Comparison of ENCODE assay signal across 14 cellular contexts in genomic region chr7:87075671-87076404, GRCh38. TPM values are rescaled to one million over a fixed set of nuclear protein-coding genes. Genes with fewer than 3 reads are reported as not detected.
DNase-seq lines count a peak whose midpoint lies in the region; ATAC-seq and TF ChIP-seq lines count a peak whose summit lies in the region.
"Had no signal": no experiment of that assay in that cellular context is flagged by ENCODE, and none has a peak within 500 bp of the region (broad histone marks: within the 10 kb centered on the region; RNA-seq: fewer than 3 reads in every experiment).

No MANE protein-coding gene starts in this region.

- peaks cover 10 to 12% of the 10 kb centered on the region in 2 donors for H3K27me3 Mint-ChIP-seq in effector memory CD8-positive, alpha-beta T cell
- peaks cover 3% of the 10 kb centered on the region for H3K27me3 Mint-ChIP-seq in type B pancreatic cell

- TF ChIP-seq CTCF in mucosa of descending colon (IDR thresholded peaks at IDR 0.05) (no peak), type B pancreatic cell (conservative IDR thresholded peaks at IDR 0.05) (no peak)

- H3K36me3 ChIP-seq in mucosa of descending colon (ENCODE audit: low read depth): no peaks in the 10 kb centered on the region

- peak; percentile 77 for ATAC-seq in GM18867 (IDR thresholded peaks at IDR 0.05; ENCODE audit: unreplicated experiment)
- ATAC-seq in GM21423 (IDR thresholded peaks at IDR 0.05; ENCODE audit: unreplicated experiment): peak; percentile 74
- ATAC-seq in HG02981 (IDR thresholded peaks at IDR 0.05; ENCODE audit: unreplicated experiment): peak; percentile 61
- peak; percentile 39 for ATAC-seq in effector memory CD8-positive, alpha-beta T cell (replicated peaks)
- ATAC-seq in mucosa of descending colon: no peak

- no peak overlapping the region for H3K27ac Mint-ChIP-seq in effector memory CD8-positive, alpha-beta T cell
- no peak overlapping the region for H3K27ac Mint-ChIP-seq in type B pancreatic cell

- H3K9me3 Mint-ChIP-seq in effector memory CD8-positive, alpha-beta T cell: no peaks in the 10 kb centered on the region
- no peaks in the 10 kb centered on the region for H3K9me3 Mint-ChIP-seq in type B pancreatic cell
- H3K9me3 Mint-ChIP-seq: neural crest cell had no signal

- no peak overlapping the region for H3K4me3 Mint-ChIP-seq in effector memory CD8-positive, alpha-beta T cell
- no peak overlapping the region for H3K4me3 Mint-ChIP-seq in type B pancreatic cell
- H3K4me3 Mint-ChIP-seq: neural crest cell had no signal

- H3K4me1 Mint-ChIP-seq in effector memory CD8-positive, alpha-beta T cell (ENCODE audit: low read depth in 2 of 2): no peaks in the 10 kb centered on the region
- H3K4me1 Mint-ChIP-seq in type B pancreatic cell (ENCODE audit: unreplicated experiment): no peaks in the 10 kb centered on the region
- H3K4me1 Mint-ChIP-seq: neural crest cell had no signal

- H3K4me1 ChIP-seq in mucosa of descending colon (ENCODE audit: low read depth): no peaks in the 10 kb centered on the region

- H3K4me3 ChIP-seq in mucosa of descending colon: no peak overlapping the region

- H3K36me3 Mint-ChIP-seq in effector memory CD8-positive, alpha-beta T cell (ENCODE audit: insufficient read depth): no peaks in the 10 kb centered on the region
- H3K36me3 Mint-ChIP-seq in type B pancreatic cell: no peaks in the 10 kb centered on the region

- intact Hi-C loops in mucosa of descending colon (cut with DNase I, micrococcal nuclease): no loop called here

- no peaks in the 10 kb centered on the region for H3K9me3 ChIP-seq in mucosa of descending colon

- DNase-seq in effector memory CD8-positive, alpha-beta T cell: no peak
- DNase-seq in mucosa of descending colon (no peak), activated gamma-delta T cell (lab: John Stamatoyannopoulos, UW) (no peak), type B pancreatic cell (ENCODE audit: extremely low spot score, unreplicated experiment) (no peak)
- DNase-seq: activated effector memory CD4-positive, alpha-beta T cell treated with anti-CD3 and anti-CD28 coated beads, Interleukin-2, amount 50 U/mL, for 16 hours; C1 segment of cervical spinal cord; DMS79 treated with DMSO at 0.1 percent for 48 hours; KBM-7; NCI-H345; substantia nigra had no signal

RNA-seq across cellular contexts. Expression of gene ELAPOR2, which starts 16.4 kb away (rescaled TPM):
- 10 to 100 TPM in 2 of 3 donors, 1 to 10 TPM in 1; 8.0 to 22.4 (median 17.8) TPM for total RNA-seq in mucosa of descending colon
- total RNA-seq in type B pancreatic cell (ENCODE audit: low replicate concordance): 29.5 and 39.8 TPM in 2 replicates
